15 cellular contexts compared by ENCODE assay signal in the genomic region with DNA sequence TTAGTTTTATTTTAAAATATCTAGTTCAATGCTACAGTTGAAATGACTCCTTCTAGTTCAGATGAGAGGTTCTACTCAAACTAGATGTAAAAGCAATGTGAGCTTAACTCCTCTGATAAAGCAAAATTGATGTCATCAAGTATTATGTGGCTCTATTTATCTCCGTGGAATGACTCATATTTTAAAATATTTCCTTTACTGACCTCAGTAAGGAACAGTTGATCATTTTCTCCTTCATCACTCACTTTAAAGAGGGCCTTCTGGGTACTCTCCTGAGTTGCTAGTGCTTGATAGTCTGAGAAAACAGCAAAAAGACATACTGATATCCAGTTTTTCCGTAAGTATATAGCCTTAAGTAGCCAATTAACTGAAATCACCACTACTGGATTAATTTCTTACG.
DNase-seq lines count a peak whose midpoint lies in the region; ATAC-seq and TF ChIP-seq lines count a peak whose summit lies in the region.
"Had no signal": no experiment of that assay in that cellular context is flagged by ENCODE, and none has a peak within 500 bp of the region (broad histone marks: within the 10 kb centered on the region; RNA-seq: fewer than 3 reads in every experiment).

No MANE protein-coding gene starts in this region.

- intact Hi-C loops in activated CD4-positive, alpha-beta memory T cell treated with anti-CD3 and anti-CD28 coated beads for 36 hours (cut with micrococcal nuclease): no loop called here

- POLR2A ChIA-PET in AG04449 (lab: Yijun Ruan, JAX): no interaction called here
- POLR2A ChIA-PET in activated CD4-positive, alpha-beta memory T cell treated with anti-CD3 and anti-CD28 coated beads for 36 hours (lab: Charles Lee): no interaction called here

- no peak overlapping the region for H3K27ac ChIP-seq in coronary artery
- H3K27ac ChIP-seq: spleen, upper lobe of right lung had no signal

- H3K27ac Mint-ChIP-seq in activated CD4-positive, alpha-beta memory T cell treated with anti-CD3 and anti-CD28 coated beads for 36 hours: no peak overlapping the region
- H3K27ac Mint-ChIP-seq: activated CD4-positive, alpha-beta T cell treated with anti-CD3 and anti-CD28 coated beads, Interleukin-2, amount 10 ng/mL, durations not matched to agents 24 days and 14 days; activated T-cell treated with anti-CD3 and anti-CD28 coated beads, Interleukin-2, amount 50 U/mL, for 24 hours; stimulated activated naive B cell treated with anti-CD40 and anti-IgM and Interleukin-4, amounts not matched to agents 10 μg/mL and 1 μg/mL and 100 μg/mL, for 72 hours had no signal

- CTCF ChIA-PET in AG04449 (lab: Yijun Ruan, JAX): no interaction called here
- CTCF ChIA-PET in activated CD4-positive, alpha-beta memory T cell treated with anti-CD3 and anti-CD28 coated beads for 36 hours (lab: Charles Lee): no interaction called here

- no peaks in the 10 kb centered on the region for H3K27me3 Mint-ChIP-seq in activated CD4-positive, alpha-beta memory T cell treated with anti-CD3 and anti-CD28 coated beads for 36 hours
- H3K27me3 Mint-ChIP-seq: activated CD4-positive, alpha-beta T cell treated with anti-CD3 and anti-CD28 coated beads, Interleukin-2, amount 10 ng/mL, durations not matched to agents 24 days and 14 days; activated T-cell treated with anti-CD3 and anti-CD28 coated beads, Interleukin-2, amount 50 U/mL, for 24 hours; stimulated activated naive B cell treated with anti-CD40 and anti-IgM and Interleukin-4, amounts not matched to agents 10 μg/mL and 1 μg/mL and 100 μg/mL, for 72 hours had no signal

- no peak overlapping the region for H3K4me3 Mint-ChIP-seq in activated CD4-positive, alpha-beta memory T cell treated with anti-CD3 and anti-CD28 coated beads for 36 hours
- H3K4me3 Mint-ChIP-seq: activated CD4-positive, alpha-beta T cell treated with anti-CD3 and anti-CD28 coated beads, Interleukin-2, amount 10 ng/mL, durations not matched to agents 24 days and 14 days; activated T-cell treated with anti-CD3 and anti-CD28 coated beads, Interleukin-2, amount 50 U/mL, for 24 hours; stimulated activated naive B cell treated with anti-CD40 and anti-IgM and Interleukin-4, amounts not matched to agents 10 μg/mL and 1 μg/mL and 100 μg/mL, for 72 hours had no signal

- no peaks in the 10 kb centered on the region for H3K4me1 Mint-ChIP-seq in activated CD4-positive, alpha-beta memory T cell treated with anti-CD3 and anti-CD28 coated beads for 36 hours (ENCODE audit: low read depth)
- H3K4me1 Mint-ChIP-seq: activated CD4-positive, alpha-beta T cell treated with anti-CD3 and anti-CD28 coated beads, Interleukin-2, amount 10 ng/mL, durations not matched to agents 24 days and 14 days; stimulated activated naive B cell treated with anti-CD40 and anti-IgM and Interleukin-4, amounts not matched to agents 10 μg/mL and 1 μg/mL and 100 μg/mL, for 72 hours had no signal

- ATAC-seq in GM21576 (IDR thresholded peaks at IDR 0.05; ENCODE audit: unreplicated experiment): no peak
- ATAC-seq: stimulated activated naive B cell treated with anti-CD40 and anti-IgM and Interleukin-4, amounts not matched to agents 10 μg/mL and 1 μg/mL and 100 μg/mL, for 72 hours; upper lobe of right lung had no signal

- H3K9me3 Mint-ChIP-seq in activated CD4-positive, alpha-beta memory T cell treated with anti-CD3 and anti-CD28 coated beads for 36 hours: peaks cover 25% of the 10 kb centered on the region

- TF ChIP-seq CTCF in AG04449 (IDR thresholded peaks at IDR 0.05; ENCODE audit: insufficient read depth, low read length, missing control alignments): no peak
- no peak for TF ChIP-seq CTCF in choroid plexus epithelial cell (conservative IDR thresholded peaks at IDR 0.05; ENCODE audit: low read depth, low read length)
- no peak for TF ChIP-seq CTCF in coronary artery (IDR thresholded peaks at IDR 0.05)

- H3K4me3 ChIP-seq in AG04449 (ENCODE audit: low read depth, low read length) (no peak overlapping the region), choroid plexus epithelial cell (ENCODE audit: low read depth, low read length) (no peak overlapping the region), coronary artery (no peak overlapping the region)
- H3K4me3 ChIP-seq: spleen, upper lobe of right lung had no signal

- H3K36me3 Mint-ChIP-seq in activated CD4-positive, alpha-beta memory T cell treated with anti-CD3 and anti-CD28 coated beads for 36 hours: no peaks in the 10 kb centered on the region
- H3K36me3 Mint-ChIP-seq: stimulated activated naive B cell treated with anti-CD40 and anti-IgM and Interleukin-4, amounts not matched to agents 10 μg/mL and 1 μg/mL and 100 μg/mL, for 72 hours had no signal

- DNase-seq in AG04449 (ENCODE audit: low read depth, low spot score) (peak; percentile 7), LHCN-M2 (ENCODE audit: low read depth) (peak; percentile 0), choroid plexus epithelial cell (ENCODE audit: low read depth) (peak; percentile 83), kidney glomerular epithelial cell (lab: John Stamatoyannopoulos, UW) (peak; percentile 63), HPDE6-E6E7 (ENCODE audit: extremely low spot score) (no peak), coronary artery (ENCODE audit: low spot score) (no peak)
- no peak for DNase-seq in activated CD4-positive, alpha-beta memory T cell treated with anti-CD3 and anti-CD28 coated beads for 36 hours
- DNase-seq: activated CD4-positive, alpha-beta T cell treated with anti-CD3 and anti-CD28 coated beads, Interleukin-2, amount 10 ng/mL, durations not matched to agents 24 days and 14 days; activated T-cell treated with anti-CD3 and anti-CD28 coated beads, Interleukin-2, amount 50 U/mL, for 24 hours; hippocampal formation; NCI-H1417 treated with DMSO at 0.1 percent for 48 hours; spleen; stimulated activated naive B cell treated with anti-CD40 and anti-IgM and Interleukin-4, amounts not matched to agents 10 μg/mL and 1 μg/mL and 100 μg/mL, for 72 hours; upper lobe of right lung had no signal

Comparison
In these comparisons a context has a peak if more than half of its experiments do, and no peak if none do; other contexts are left out.
1. DNase-seq: peak in AG04449 (single experiment), LHCN-M2 (single experiment), choroid plexus epithelial cell (single experiment) and kidney glomerular epithelial cell (single experiment); none in HPDE6-E6E7 (single experiment), coronary artery (single experiment) and activated CD4-positive, alpha-beta memory T cell treated with anti-CD3 and anti-CD28 coated beads for 36 hours (single experiment).